Comparison of ENCODE assay signal across 16 cellular contexts in the genomic region with DNA sequence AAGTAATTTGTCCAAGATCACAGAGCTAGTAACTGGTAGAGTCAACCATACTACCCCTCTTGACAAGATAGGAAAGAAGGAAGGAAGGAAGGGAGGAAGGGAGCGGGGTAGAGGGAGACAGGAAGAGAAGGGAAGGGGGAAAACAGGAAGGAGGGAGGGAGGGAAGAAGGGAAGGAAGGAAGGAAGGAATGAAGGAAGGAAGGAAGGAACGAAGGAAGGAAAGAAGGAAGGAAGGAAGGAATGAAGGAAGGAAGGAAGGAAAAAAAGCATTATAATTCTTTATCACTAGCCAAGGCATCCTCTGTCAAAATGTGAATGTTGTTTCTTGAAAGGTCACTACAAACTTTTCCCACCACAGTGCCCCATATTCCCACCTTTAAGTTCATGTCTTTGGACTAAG.
DNase-seq lines count a peak whose midpoint lies in the region; ATAC-seq, FAIRE-seq and TF ChIP-seq lines count a peak whose summit lies in the region.
"Had no signal": no experiment of that assay in that cellular context is flagged by ENCODE, and none has a peak within 500 bp of the region (broad histone marks: within the 10 kb centered on the region; RNA-seq: fewer than 3 reads in every experiment).

No MANE protein-coding gene starts in this region.

- H3K4me3 ChIP-seq in A549 (no peak overlapping the region), HEK293 (ENCODE audit: low read depth, low read length) (no peak overlapping the region), trophoblast cell (ENCODE audit: low read depth, low read length) (no peak overlapping the region)
- H3K4me3 ChIP-seq in CD4-positive, alpha-beta memory T cell (ENCODE audit: low read length in 2 of 2) = no peak overlapping the region
- H3K4me3 ChIP-seq: HAP-1 had no signal

- no peak overlapping the region for H3K14ac ChIP-seq in trophoblast cell (ENCODE audit: low read length)

- H3K27me3 Mint-ChIP-seq in dendritic cell treated with granulocyte-macrophage colony-stimulating factor and Interleukin-4, amounts not matched to agents 40 ng/mL and 50 ng/mL, for 4 days = no peaks in the 10 kb centered on the region
- H3K27me3 Mint-ChIP-seq in CD4-positive, alpha-beta T cell = no peaks in the 10 kb centered on the region
- H3K27me3 Mint-ChIP-seq in CD4-positive, alpha-beta memory T cell = peaks cover 0 to 3% of the 10 kb centered on the region in 2 donors

- no peak for TF ChIP-seq EP300 in A549 (IDR thresholded peaks at IDR 0.05)

- DNase-seq in A549 (ENCODE audit: low read depth in 1 of 2, low spot score in 1 of 2) (no peak), trophoblast cell (no peak), NCI-H2196 treated with DMSO at 0.1 percent for 48 hours (lab: John Stamatoyannopoulos, UW; ENCODE audit: unreplicated experiment) (no peak)
- no peak for DNase-seq in CD4-positive, alpha-beta T cell
- DNase-seq in CD4-positive, alpha-beta memory T cell = no peak
- DNase-seq: BE2C, Calu3, DMS 273 treated with DMSO at 0.1 percent for 48 hours, HFFc6 had no signal

- intact Hi-C loops in dendritic cell treated with granulocyte-macrophage colony-stimulating factor and Interleukin-4, amounts not matched to agents 40 ng/mL and 50 ng/mL, for 4 days (cut with micrococcal nuclease) = no loop called here
- intact Hi-C loops in CD4-positive, alpha-beta T cell (cut with DNase I, micrococcal nuclease) = no loop called here
- intact Hi-C loops in CD4-positive, alpha-beta memory T cell (cut with micrococcal nuclease) = no loop called here

- no peak for FAIRE-seq in A549 (lab: Jason Lieb, UNC)
- FAIRE-seq: A204.1, H1 had no signal

- H3K9me3 ChIP-seq in A549 (no peaks in the 10 kb centered on the region), HEK293 (ENCODE audit: control insufficient read depth, insufficient read depth, low read depth, low read length) (no peaks in the 10 kb centered on the region), trophoblast cell (ENCODE audit: insufficient read depth, low read depth, low read length) (no peaks in the 10 kb centered on the region)
- no peaks in the 10 kb centered on the region for H3K9me3 ChIP-seq in CD4-positive, alpha-beta T cell (ENCODE audit: control insufficient read depth, low read length)
- H3K9me3 ChIP-seq in CD4-positive, alpha-beta memory T cell (ENCODE audit: control insufficient read depth in 1 of 2, low read length in 2 of 2) = no peaks in the 10 kb centered on the region
- H3K9me3 ChIP-seq: BE2C, HAP-1 had no signal

- POLR2A ChIA-PET in A549 (lab: Yijun Ruan, JAX) (no interaction called here), HEK293 (lab: Yijun Ruan, JAX) (no interaction called here)
- POLR2A ChIA-PET in CD4-positive, alpha-beta T cell (lab: Charles Lee) = no interaction called here
- POLR2A ChIA-PET in CD4-positive, alpha-beta memory T cell (lab: Charles Lee; ENCODE audit: partially characterized antibody) = no interaction called here

- H2BK12ac ChIP-seq in trophoblast cell (ENCODE audit: low read length) = peak overlapping the region; percentile 46

- no peak overlapping the region for H2AFZ ChIP-seq in trophoblast cell (ENCODE audit: insufficient read depth, low read length, poor library complexity)

- WGBS in A549 (ENCODE audit: missing lambda C conversion rate) = 59% methylated on average over 2 of the region's 2 CpGs
- WGBS in trophoblast cell (ENCODE audit: extremely low coverage, insufficient coverage, insufficient read length) = 85% methylated on average over 1 of the region's 2 CpGs

- no peaks in the 10 kb centered on the region for H3K36me3 Mint-ChIP-seq in dendritic cell treated with granulocyte-macrophage colony-stimulating factor and Interleukin-4, amounts not matched to agents 40 ng/mL and 50 ng/mL, for 4 days (ENCODE audit: low read depth)
- no peaks in the 10 kb centered on the region for H3K36me3 Mint-ChIP-seq in CD4-positive, alpha-beta T cell (ENCODE audit: low read depth)
- H3K36me3 Mint-ChIP-seq in CD4-positive, alpha-beta memory T cell = no peaks in the 10 kb centered on the region

- no peaks in the 10 kb centered on the region for H3K9me3 Mint-ChIP-seq in dendritic cell treated with granulocyte-macrophage colony-stimulating factor and Interleukin-4, amounts not matched to agents 40 ng/mL and 50 ng/mL, for 4 days
- no peaks in the 10 kb centered on the region for H3K9me3 Mint-ChIP-seq in CD4-positive, alpha-beta T cell
- H3K9me3 Mint-ChIP-seq in CD4-positive, alpha-beta memory T cell = peaks cover 0 to 7% (median 0%) of the 10 kb centered on the region in 8 donors
- H3K9me3 Mint-ChIP-seq: HFFc6 had no signal

- H3K18ac ChIP-seq in trophoblast cell (ENCODE audit: low read length) = no peak overlapping the region

- no peak for TF ChIP-seq POLR2A in A549 (IDR thresholded peaks at IDR 0.05; ENCODE audit: low read length)

- no peak for ATAC-seq in A549
- no peak for ATAC-seq in CD4-positive, alpha-beta T cell (ENCODE audit: poor library complexity)

- H4K12ac ChIP-seq in trophoblast cell (ENCODE audit: low read depth, low read length) = no peak overlapping the region

- H2BK5ac ChIP-seq in trophoblast cell (ENCODE audit: low read depth, low read length, poor library complexity) = no peak overlapping the region

- CTCF ChIA-PET in A549 (lab: Yijun Ruan, JAX) = no interaction called here
- CTCF ChIA-PET in HEK293 (lab: Yijun Ruan, JAX) = no interaction called here
- CTCF ChIA-PET in CD4-positive, alpha-beta T cell (lab: Charles Lee) = interaction anchor here (0.7 kb wide), 1 partner anchor 596 kb away, joined by 3 read pairs; no protein-coding TSS in a partner anchor
- CTCF ChIA-PET in CD4-positive, alpha-beta memory T cell (lab: Charles Lee; ENCODE audit: partially characterized antibody) = no interaction called here

- no peak for TF ChIP-seq CTCF in A549 (IDR thresholded peaks at IDR 0.05)
- no peak for TF ChIP-seq CTCF in HEK293 (tag by site-specific recombination; IDR thresholded peaks at IDR 0.05)
- TF ChIP-seq CTCF in CD4-positive, alpha-beta T cell (IDR thresholded peaks at IDR 0.05) = no peak

- no peaks in the 10 kb centered on the region for H3K79me1 ChIP-seq in trophoblast cell (ENCODE audit: low read length)

- no peak overlapping the region for H4K8ac ChIP-seq in trophoblast cell (ENCODE audit: low read depth, low read length)

- no peak overlapping the region for H3K4me3 Mint-ChIP-seq in dendritic cell treated with granulocyte-macrophage colony-stimulating factor and Interleukin-4, amounts not matched to agents 40 ng/mL and 50 ng/mL, for 4 days
- no peak overlapping the region for H3K4me3 Mint-ChIP-seq in CD4-positive, alpha-beta T cell
- no peak overlapping the region for H3K4me3 Mint-ChIP-seq in CD4-positive, alpha-beta memory T cell
- H3K4me3 Mint-ChIP-seq: HFFc6 had no signal

- no peak overlapping the region for H2AK5ac ChIP-seq in trophoblast cell (ENCODE audit: low read length)

- no peaks in the 10 kb centered on the region for H3K36me3 ChIP-seq in HEK293 (ENCODE audit: control insufficient read depth in 2 of 2, insufficient read depth in 1 of 2, low read length in 2 of 2)
- H3K36me3 ChIP-seq in trophoblast cell (ENCODE audit: control insufficient read depth in 1 of 2, insufficient read depth in 2 of 2, low read length in 2 of 2) = no peaks in the 10 kb centered on the region
- H3K36me3 ChIP-seq in CD4-positive, alpha-beta memory T cell (ENCODE audit: insufficient read depth, low read length) = no peaks in the 10 kb centered on the region
- H3K36me3 ChIP-seq: BE2C, HAP-1 had no signal

- peak overlapping the region; percentile 12; the same call in 1 of the 3 replicates for H3K4me2 ChIP-seq in A549
- H3K4me2 ChIP-seq in trophoblast cell (ENCODE audit: low read length) = no peak overlapping the region

- peak overlapping the region; percentile 56 for H3K27ac Mint-ChIP-seq in dendritic cell treated with granulocyte-macrophage colony-stimulating factor and Interleukin-4, amounts not matched to agents 40 ng/mL and 50 ng/mL, for 4 days
- no peak overlapping the region for H3K27ac Mint-ChIP-seq in CD4-positive, alpha-beta T cell
- no peak overlapping the region for H3K27ac Mint-ChIP-seq in CD4-positive, alpha-beta memory T cell
- H3K27ac Mint-ChIP-seq: HFFc6 had no signal

- TF ChIP-seq RAD21 in A549 (conservative IDR thresholded peaks at IDR 0.05 in 1 of 2, IDR thresholded peaks at IDR 0.05 in 1 of 2) = no peak

- peak overlapping the region; percentile 29 to 81; a peak in 4 of 6 replicates for H3K27ac ChIP-seq in A549
- no peak overlapping the region for H3K27ac ChIP-seq in HEK293 (ENCODE audit: extremely low read depth, low read depth, low read length)
- H3K27ac ChIP-seq in trophoblast cell (ENCODE audit: low read depth, low read length) = no peak overlapping the region
- H3K27ac ChIP-seq in CD4-positive, alpha-beta T cell (ENCODE audit: low read depth, low read length) = no peak overlapping the region
- no peak overlapping the region for H3K27ac ChIP-seq in CD4-positive, alpha-beta memory T cell (ENCODE audit: low read depth, low read length)
- H3K27ac ChIP-seq: C4-2B, HL-60 had no signal

- H3K4ac ChIP-seq in trophoblast cell (ENCODE audit: low read depth, low read length) = no peak overlapping the region

- peaks cover 36% of the 10 kb centered on the region for H3K4me1 ChIP-seq in A549
- no peaks in the 10 kb centered on the region for H3K4me1 ChIP-seq in HEK293 (ENCODE audit: control insufficient read depth, insufficient read depth, low read length)
- peaks cover 15% of the 10 kb centered on the region in 2 experiments for H3K4me1 ChIP-seq in trophoblast cell (ENCODE audit: control insufficient read depth in 1 of 2, insufficient read depth in 2 of 2, low read length in 2 of 2)
- H3K4me1 ChIP-seq in CD4-positive, alpha-beta memory T cell (ENCODE audit: insufficient read depth, low read length) = peaks cover 14% of the 10 kb centered on the region
- H3K4me1 ChIP-seq: HAP-1 had no signal

- no peaks in the 10 kb centered on the region for H3K79me2 ChIP-seq in trophoblast cell (ENCODE audit: control insufficient read depth, insufficient read depth, low read length, poor library complexity)

- H3K27me3 ChIP-seq in trophoblast cell (ENCODE audit: insufficient read depth, low read length) = no peaks in the 10 kb centered on the region
- H3K27me3 ChIP-seq in CD4-positive, alpha-beta T cell (ENCODE audit: control insufficient read depth, insufficient read depth, low read length) = no peaks in the 10 kb centered on the region
- no peaks in the 10 kb centered on the region for H3K27me3 ChIP-seq in CD4-positive, alpha-beta memory T cell (ENCODE audit: insufficient read depth, low read length)
- H3K27me3 ChIP-seq: BE2C had no signal

- H4K91ac ChIP-seq in trophoblast cell (ENCODE audit: low read depth, low read length) = peak overlapping the region; percentile 45

- H3K4me1 Mint-ChIP-seq in dendritic cell treated with granulocyte-macrophage colony-stimulating factor and Interleukin-4, amounts not matched to agents 40 ng/mL and 50 ng/mL, for 4 days (ENCODE audit: low read depth) = peaks cover 59% of the 10 kb centered on the region
- H3K4me1 Mint-ChIP-seq in CD4-positive, alpha-beta T cell (ENCODE audit: low read depth) = peaks cover 10% of the 10 kb centered on the region
- peaks cover 7 to 11% (median 9%) of the 10 kb centered on the region in 4 donors for H3K4me1 Mint-ChIP-seq in CD4-positive, alpha-beta memory T cell

- no peak overlapping the region for H3K9ac ChIP-seq in trophoblast cell (ENCODE audit: low read length)

- H3K23ac ChIP-seq in trophoblast cell (ENCODE audit: low read length) = no peak overlapping the region

- no peak overlapping the region for H2BK120ac ChIP-seq in trophoblast cell (ENCODE audit: insufficient read depth, low read length, poor library complexity)

Comparison
In these comparisons a context has a peak if more than half of its experiments do, and no peak if none do; other contexts are left out.
1. H3K27ac ChIP-seq: peak in A549 (2 of 2); none in HEK293 (single experiment), trophoblast cell (single experiment), CD4-positive, alpha-beta T cell (single experiment) and CD4-positive, alpha-beta memory T cell (single experiment).